ENCODE assay signal across 9 cellular contexts in the genomic region with DNA sequence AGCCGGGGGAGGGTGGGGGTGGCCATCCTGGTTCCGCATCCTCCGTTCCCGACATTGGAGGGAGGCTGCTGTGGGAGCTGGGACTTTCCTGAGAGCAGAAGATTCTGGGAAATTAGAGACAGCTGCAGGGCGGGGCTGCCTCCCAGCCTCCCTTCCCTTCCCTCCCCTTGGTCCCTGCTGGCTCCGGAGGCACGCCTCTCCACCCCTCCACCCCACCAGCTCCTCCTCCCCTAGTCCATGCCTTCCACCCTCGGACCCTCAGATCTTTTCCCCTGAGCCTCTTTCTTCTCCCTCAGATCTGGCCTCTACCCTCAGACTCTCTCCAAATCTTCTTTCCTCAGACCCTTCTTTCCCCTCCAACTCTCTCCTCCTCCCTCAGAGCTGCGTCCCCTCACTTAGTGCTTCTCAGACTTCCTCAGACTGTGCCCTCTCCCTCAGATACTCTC. TPM values are rescaled to one million over a fixed set of nuclear protein-coding genes. Genes with fewer than 3 reads are reported as not detected.
A peak's percentile ranks its signal among the peaks of the same experiment; 100 is the strongest.
DNase-seq lines count a peak whose midpoint lies in the region; ATAC-seq and TF ChIP-seq lines count a peak whose summit lies in the region.
"Had no signal": no experiment of that assay in that cellular context is flagged by ENCODE, and none has a peak within 500 bp of the region (broad histone marks: within the 10 kb centered on the region; RNA-seq: fewer than 3 reads in every experiment).

No MANE protein-coding gene starts in this region.

- H3K4me1 Mint-ChIP-seq in T-helper 2 cell treated with Interferon-gamma antibody and Interleukin-4, amounts not matched to agents 5 μg/mL and 100 μg/mL, for 36 hours (ENCODE audit: low read depth) = peaks cover 30% of the 10 kb centered on the region

- H3K9me3 Mint-ChIP-seq in T-helper 2 cell treated with Interferon-gamma antibody and Interleukin-4, amounts not matched to agents 5 μg/mL and 100 μg/mL, for 36 hours = no peaks in the 10 kb centered on the region

- H3K36me3 ChIP-seq in right lobe of liver (no peaks in the 10 kb centered on the region), upper lobe of right lung (no peaks in the 10 kb centered on the region)

- peaks cover 4% of the 10 kb centered on the region for H3K27me3 Mint-ChIP-seq in T-helper 2 cell treated with Interferon-gamma antibody and Interleukin-4, amounts not matched to agents 5 μg/mL and 100 μg/mL, for 36 hours (ENCODE audit: low read depth)

- no peak for DNase-seq in T-helper 2 cell treated with Interferon-gamma antibody and Interleukin-4, amounts not matched to agents 5 μg/mL and 100 μg/mL, for 36 hours (ENCODE audit: low spot score)
- no peak for DNase-seq in T-helper 2 cell
- peak; percentile 73 for DNase-seq in astrocyte of the spinal cord (ENCODE audit: low read depth, low spot score)
- peak in 2 of 3 donors; percentile 44 to 87 for DNase-seq in right lobe of liver
- DNase-seq in upper lobe of right lung = peak; percentile 77
- DNase-seq in Kasumi-1 (lab: John Stamatoyannopoulos, UW) = no peak
- DNase-seq in NCI-H524 (lab: John Stamatoyannopoulos, UW) = no peak
- DNase-seq in midbrain (lab: John Stamatoyannopoulos, UW) = no peak

- peak overlapping the region in 2 of 3 donors; percentile 85 to 92 for H3K27ac ChIP-seq in right lobe of liver
- peak overlapping the region; percentile 84 for H3K27ac ChIP-seq in upper lobe of right lung

- H3K27ac Mint-ChIP-seq in T-helper 2 cell treated with Interferon-gamma antibody and Interleukin-4, amounts not matched to agents 5 μg/mL and 100 μg/mL, for 36 hours = peak overlapping the region; percentile 63

- no peaks in the 10 kb centered on the region for H3K9me3 ChIP-seq in right lobe of liver
- no peaks in the 10 kb centered on the region for H3K9me3 ChIP-seq in upper lobe of right lung

- peaks cover 15% of the 10 kb centered on the region for H3K36me3 Mint-ChIP-seq in T-helper 2 cell treated with Interferon-gamma antibody and Interleukin-4, amounts not matched to agents 5 μg/mL and 100 μg/mL, for 36 hours (ENCODE audit: low read depth)

- ATAC-seq in right lobe of liver (peak in 1 of 4 donors; percentile 24), upper lobe of right lung (peak; percentile 2)

- H3K4me1 ChIP-seq in right lobe of liver (peaks cover 2 to 75% (median 34%) of the 10 kb centered on the region in 4 donors), upper lobe of right lung (peaks cover 70% of the 10 kb centered on the region)

- no peak for TF ChIP-seq CTCF in astrocyte of the spinal cord (IDR thresholded peaks at IDR 0.05; ENCODE audit: low read depth, low read length)
- TF ChIP-seq CTCF in right lobe of liver (IDR thresholded peaks at IDR 0.05) = no peak
- TF ChIP-seq CTCF in upper lobe of right lung (IDR thresholded peaks at IDR 0.05) = no peak

- no peak for TF ChIP-seq POLR2A in right lobe of liver (IDR thresholded peaks at IDR 0.05)

- in situ Hi-C loops in astrocyte of the spinal cord (cut with HindIII; ENCODE audit: low sequenced_read_pairs) = no loop called here

- H3K4me3 ChIP-seq in astrocyte of the spinal cord (ENCODE audit: low read depth, low read length) (no peak overlapping the region), right lobe of liver (no peak overlapping the region), upper lobe of right lung (no peak overlapping the region)

- H3K27me3 ChIP-seq in right lobe of liver = no peaks in the 10 kb centered on the region
- H3K27me3 ChIP-seq in upper lobe of right lung = no peaks in the 10 kb centered on the region

- intact Hi-C loops in right lobe of liver (cut with DNase I) = no loop called here
- intact Hi-C loops in upper lobe of right lung (cut with DNase I) = no loop called here

- no peak overlapping the region for H3K4me3 Mint-ChIP-seq in T-helper 2 cell treated with Interferon-gamma antibody and Interleukin-4, amounts not matched to agents 5 μg/mL and 100 μg/mL, for 36 hours

- 19% methylated on average over 7 of the region's 9 CpGs for WGBS in right lobe of liver (ENCODE audit: insufficient coverage, low coverage, low lambda C conversion rate, missing lambda C conversion rate)

RNA-seq across cellular contexts. Expression of gene BCL3, which starts 3.1 kb away (rescaled TPM):
- 10 to 100 TPM; 24.1 to 95.6 (median 31.3) TPM for total RNA-seq in right lobe of liver
- 87.4 TPM for total RNA-seq in upper lobe of right lung

RNA-seq across cellular contexts. Expression of gene CBLC, which starts 32.3 kb away (rescaled TPM):
- total RNA-seq in right lobe of liver (10 to 100 TPM in 5 of 6 experiments, 1 to 10 TPM in 1; 9.8 to 19.4 (median 15.6) TPM), upper lobe of right lung (3.2 TPM)
- total RNA-seq: NCI-H460 had no signal

RNA-seq across cellular contexts. Expression of gene CEACAM16, which starts 46.5 kb away (rescaled TPM):
- total RNA-seq in right lobe of liver (not detected), upper lobe of right lung (not detected)
- total RNA-seq: NCI-H460 had no signal

Comparison
In these comparisons a context has a peak if more than half of its experiments do, and no peak if none do; other contexts are left out.
1. DNase-seq: peak in astrocyte of the spinal cord (single experiment), right lobe of liver (2 of 3) and upper lobe of right lung (single experiment); none in T-helper 2 cell treated with Interferon-gamma antibody and Interleukin-4, amounts not matched to agents 5 μg/mL and 100 μg/mL, for 36 hours (single experiment), T-helper 2 cell (0 of 5), Kasumi-1 (0 of 2), NCI-H524 (0 of 2) and midbrain (single experiment).